26 cellular contexts compared by ENCODE assay signal in genomic region chr7:153034791-153035190, GRCh38.
"Had no signal": no experiment of that assay in that cellular context is flagged by ENCODE, and none has a peak within 500 bp of the region (broad histone marks: within the 10 kb centered on the region; RNA-seq: fewer than 3 reads in every experiment).

No MANE protein-coding gene starts in this region.

- H3K4me3 ChIP-seq: left lung, lung, neural progenitor cell, ovary, right atrium auricular region, skin epidermis, stomach, testis, thyroid gland, transverse colon, upper lobe of left lung, vagina had no signal

- DNase-seq: immature natural killer cell; kidney; left colon; left lung; mesendoderm; naive B cell; natural killer cell; nephron progenitor cell; ovary; stimulated activated CD4-positive, alpha-beta T cell treated with anti-CD3 and anti-CD28 coated beads, Interleukin-12 subunit alpha, Interleukin-12 subunit beta, amount 100 ng/mL, for 4 hours; stimulated activated CD4-positive, alpha-beta T cell treated with anti-CD3 and anti-CD28 coated beads, Interleukin-15, amount 100 ng/mL, for 24 hours; stimulated activated CD4-positive, alpha-beta T cell treated with anti-CD3 and anti-CD28 coated beads, Interleukin-2, amount 100 ng/mL, for 24 hours; stimulated activated CD4-positive, alpha-beta T cell treated with anti-CD3 and anti-CD28 coated beads, Interleukin-4, amount 100 ng/mL, for 1 hour; stimulated activated naive B cell treated with anti-CD40 and anti-IgM and Interleukin-4, amounts not matched to agents 10 μg/mL and 1 μg/mL and 100 μg/mL, for 72 hours; stimulated activated naive CD8-positive, alpha-beta T cell treated with anti-CD3 and anti-CD28 coated beads, Interleukin-15, Interleukin-2, amounts not matched to agents 100 U/mL and 50 U/mL, for 24 hours; stomach; testis; thyroid gland; transverse colon; upper lobe of left lung had no signal

- ATAC-seq: left colon; left lung; natural killer cell; sciatic nerve; stimulated activated naive B cell treated with anti-CD40 and anti-IgM and Interleukin-4, amounts not matched to agents 10 μg/mL and 1 μg/mL and 100 μg/mL, for 72 hours; stimulated activated naive CD8-positive, alpha-beta T cell treated with anti-CD3 and anti-CD28 coated beads, Interleukin-15, Interleukin-2, amounts not matched to agents 100 U/mL and 50 U/mL, for 24 hours had no signal
